Comparison of ENCODE assay signal across 1 cellular context in the genomic region with DNA sequence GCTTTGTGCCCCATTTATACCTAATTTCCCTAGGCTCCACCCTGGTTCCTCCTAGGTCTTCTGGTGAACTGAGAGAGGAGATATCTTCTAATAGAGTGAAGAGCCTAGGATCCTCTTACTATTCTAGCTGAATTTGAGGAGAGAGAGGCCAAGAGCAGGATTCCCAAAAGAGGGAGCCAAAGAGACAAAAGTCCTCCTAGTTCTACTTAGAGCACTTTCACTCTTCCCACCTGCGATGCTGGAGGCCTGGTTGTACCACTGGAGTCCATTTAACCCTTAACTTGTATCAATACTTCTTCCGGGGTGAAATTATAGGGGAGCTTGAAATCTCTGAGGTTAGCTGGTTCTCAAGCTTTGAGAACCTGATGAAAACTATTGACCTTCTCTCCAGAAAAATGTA.
A peak's percentile ranks its signal among the peaks of the same experiment; 100 is the strongest.
TF ChIP-seq lines count a peak whose summit lies in the region.

No MANE protein-coding gene starts in this region.

TF ChIP-seq in HEK293, 187 proteins besides CTCF, POLR2A, EP300 and RAD21 (continued from another document):
- TF ChIP-seq TSHZ1 (tag by site-specific recombination; IDR thresholded peaks at IDR 0.05; ENCODE audit: borderline replicate concordance) (no peak), ZNF311 (tag by site-specific recombination; IDR thresholded peaks at IDR 0.05; ENCODE audit: borderline replicate concordance) (no peak), ZNF654 (tag by site-specific recombination; IDR thresholded peaks at IDR 0.05; ENCODE audit: low read depth) (peak; percentile 37), ZNF223 (tag by site-specific recombination; IDR thresholded peaks at IDR 0.05) (no peak), ZNF544 (tag by site-specific recombination; IDR thresholded peaks at IDR 0.05) (no peak), ZNF513 (tag by site-specific recombination; IDR thresholded peaks at IDR 0.05) (no peak), PRDM6 (tag by site-specific recombination; IDR thresholded peaks at IDR 0.05) (no peak)
- TF ChIP-seq, protein P1, sequence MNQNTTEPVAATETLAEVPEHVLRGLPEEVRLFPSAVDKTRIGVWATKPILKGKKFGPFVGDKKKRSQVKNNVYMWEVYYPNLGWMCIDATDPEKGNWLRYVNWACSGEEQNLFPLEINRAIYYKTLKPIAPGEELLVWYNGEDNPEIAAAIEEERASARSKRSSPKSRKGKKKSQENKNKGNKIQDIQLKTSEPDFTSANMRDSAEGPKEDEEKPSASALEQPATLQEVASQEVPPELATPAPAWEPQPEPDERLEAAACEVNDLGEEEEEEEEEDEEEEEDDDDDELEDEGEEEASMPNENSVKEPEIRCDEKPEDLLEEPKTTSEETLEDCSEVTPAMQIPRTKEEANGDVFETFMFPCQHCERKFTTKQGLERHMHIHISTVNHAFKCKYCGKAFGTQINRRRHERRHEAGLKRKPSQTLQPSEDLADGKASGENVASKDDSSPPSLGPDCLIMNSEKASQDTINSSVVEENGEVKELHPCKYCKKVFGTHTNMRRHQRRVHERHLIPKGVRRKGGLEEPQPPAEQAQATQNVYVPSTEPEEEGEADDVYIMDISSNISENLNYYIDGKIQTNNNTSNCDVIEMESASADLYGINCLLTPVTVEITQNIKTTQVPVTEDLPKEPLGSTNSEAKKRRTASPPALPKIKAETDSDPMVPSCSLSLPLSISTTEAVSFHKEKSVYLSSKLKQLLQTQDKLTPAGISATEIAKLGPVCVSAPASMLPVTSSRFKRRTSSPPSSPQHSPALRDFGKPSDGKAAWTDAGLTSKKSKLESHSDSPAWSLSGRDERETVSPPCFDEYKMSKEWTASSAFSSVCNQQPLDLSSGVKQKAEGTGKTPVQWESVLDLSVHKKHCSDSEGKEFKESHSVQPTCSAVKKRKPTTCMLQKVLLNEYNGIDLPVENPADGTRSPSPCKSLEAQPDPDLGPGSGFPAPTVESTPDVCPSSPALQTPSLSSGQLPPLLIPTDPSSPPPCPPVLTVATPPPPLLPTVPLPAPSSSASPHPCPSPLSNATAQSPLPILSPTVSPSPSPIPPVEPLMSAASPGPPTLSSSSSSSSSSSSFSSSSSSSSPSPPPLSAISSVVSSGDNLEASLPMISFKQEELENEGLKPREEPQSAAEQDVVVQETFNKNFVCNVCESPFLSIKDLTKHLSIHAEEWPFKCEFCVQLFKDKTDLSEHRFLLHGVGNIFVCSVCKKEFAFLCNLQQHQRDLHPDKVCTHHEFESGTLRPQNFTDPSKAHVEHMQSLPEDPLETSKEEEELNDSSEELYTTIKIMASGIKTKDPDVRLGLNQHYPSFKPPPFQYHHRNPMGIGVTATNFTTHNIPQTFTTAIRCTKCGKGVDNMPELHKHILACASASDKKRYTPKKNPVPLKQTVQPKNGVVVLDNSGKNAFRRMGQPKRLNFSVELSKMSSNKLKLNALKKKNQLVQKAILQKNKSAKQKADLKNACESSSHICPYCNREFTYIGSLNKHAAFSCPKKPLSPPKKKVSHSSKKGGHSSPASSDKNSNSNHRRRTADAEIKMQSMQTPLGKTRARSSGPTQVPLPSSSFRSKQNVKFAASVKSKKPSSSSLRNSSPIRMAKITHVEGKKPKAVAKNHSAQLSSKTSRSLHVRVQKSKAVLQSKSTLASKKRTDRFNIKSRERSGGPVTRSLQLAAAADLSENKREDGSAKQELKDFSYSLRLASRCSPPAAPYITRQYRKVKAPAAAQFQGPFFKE (tag by site-specific recombination; IDR thresholded peaks at IDR 0.05; ENCODE audit: borderline replicate concordance), result no peak
